ENCODE assay signal across 16 cellular contexts in genomic region chr20:36167826-36168634, GRCh38. TPM values are rescaled to one million over a fixed set of nuclear protein-coding genes. Genes with fewer than 3 reads are reported as not detected.
DNase-seq lines count a peak whose midpoint lies in the region; ATAC-seq, FAIRE-seq and TF ChIP-seq lines count a peak whose summit lies in the region.
"Had no signal": no experiment of that assay in that cellular context is flagged by ENCODE, and none has a peak within 500 bp of the region (broad histone marks: within the 10 kb centered on the region; RNA-seq: fewer than 3 reads in every experiment).

No MANE protein-coding gene starts in this region.

- intact Hi-C loops in HepG2 (cut with micrococcal nuclease; ENCODE audit: unreplicated experiment): no loop called here

- 82 to 88% methylated on average over 8 of the region's 8 CpGs for WGBS in GM23248 (ENCODE audit: low coverage in 1 of 2, low lambda C conversion rate in 2 of 2, missing lambda C conversion rate in 2 of 2), 2 experiments
- WGBS in HepG2 (ENCODE audit: low lambda C conversion rate): 93% methylated on average over 8 of the region's 8 CpGs

- no peaks in the 10 kb centered on the region for H3K9me2 ChIP-seq in GM23248 (ENCODE audit: insufficient read depth)

- no peaks in the 10 kb centered on the region for H3K9me3 Mint-ChIP-seq in neural progenitor cell

- TF ChIP-seq CTCF in bronchial epithelial cell (IDR thresholded peaks at IDR 0.05; ENCODE audit: insufficient read depth, low read length, severe bottlenecking): no peak
- TF ChIP-seq CTCF in HepG2 (CRISPR knock-in tag; IDR thresholded peaks at IDR 0.05): no peak
- no peak for TF ChIP-seq CTCF in neural progenitor cell (IDR thresholded peaks at IDR 0.05)

- no peak for TF ChIP-seq EP300 in HepG2 (IDR thresholded peaks at IDR 0.05; ENCODE audit: low read depth in 2 of 2, low read length in 2 of 2)
- TF ChIP-seq EP300 in HepG2 (CRISPR knock-in tag; IDR thresholded peaks at IDR 0.05; ENCODE audit: borderline replicate concordance): no peak

- TF ChIP-seq POLR2A in HepG2 (IDR thresholded peaks at IDR 0.05; ENCODE audit: insufficient read depth in 1 of 2, low read depth in 2 of 2, low read length in 2 of 2): no peak

- no TSS peak for BruUV-seq in HepG2 (replicated peaks; lab: Mats Ljungman, UMichigan)

- H3F3A ChIP-seq in GM23248 (ENCODE audit: insufficient read depth) (no peaks in the 10 kb centered on the region), neural progenitor cell (ENCODE audit: low read depth) (peaks cover 3% of the 10 kb centered on the region)

- no peak overlapping the region for H3K4me3 ChIP-seq in GM23248
- H3K4me3 ChIP-seq in bronchial epithelial cell (ENCODE audit: low read depth, low read length): no peak overlapping the region
- H3K4me3 ChIP-seq in HepG2 (replicated peaks in 1 of 3; ENCODE audit: insufficient read depth in 1 of 3, low read depth in 2 of 3, low read length in 3 of 3): no peak overlapping the region
- no peak overlapping the region for H3K4me3 ChIP-seq in neural progenitor cell
- H3K4me3 ChIP-seq: GM12878, sigmoid colon, SJCRH30, testis had no signal

- no peak for FAIRE-seq in bronchial epithelial cell (lab: Jason Lieb, UNC)
- FAIRE-seq in HepG2 (lab: Jason Lieb, UNC): no peak
- FAIRE-seq: endometrium, GM12878 had no signal

- ATAC-seq in HepG2 (peak; percentile 14), HG03280 (IDR thresholded peaks at IDR 0.05; ENCODE audit: unreplicated experiment) (no peak), GM19351 (IDR thresholded peaks at IDR 0.05; ENCODE audit: unreplicated experiment) (no peak)
- ATAC-seq: GM12878 had no signal

- no peak overlapping the region for H3K4me2 ChIP-seq in GM23248 (ENCODE audit: unreplicated experiment)
- no peak overlapping the region for H3K4me2 ChIP-seq in HepG2 (ENCODE audit: low read depth, low read length)
- no peak overlapping the region for H3K4me2 ChIP-seq in neural progenitor cell

- H3K27ac ChIP-seq in GM23248: no peak overlapping the region
- H3K27ac ChIP-seq in HepG2 (ENCODE audit: extremely low read length, insufficient read depth, low read length): no peak overlapping the region
- H3K27ac ChIP-seq in neural progenitor cell: no peak overlapping the region
- H3K27ac ChIP-seq: sigmoid colon, SJCRH30, testis, WERI-Rb-1 had no signal

- no peak overlapping the region for H3K4me3 Mint-ChIP-seq in neural progenitor cell

- H2AFZ ChIP-seq in GM23248 (no peak overlapping the region), HepG2 (ENCODE audit: low read length) (no peak overlapping the region), neural progenitor cell (replicated peaks) (no peak overlapping the region)

- H3K9me3 ChIP-seq in GM23248 (ENCODE audit: low read depth): no peaks in the 10 kb centered on the region
- H3K9me3 ChIP-seq in HepG2 (ENCODE audit: low read length): no peaks in the 10 kb centered on the region
- no peaks in the 10 kb centered on the region for H3K9me3 ChIP-seq in neural progenitor cell (ENCODE audit: low read depth)
- H3K9me3 ChIP-seq: sigmoid colon, SJCRH30, testis had no signal

- H4K20me1 ChIP-seq in GM23248 (ENCODE audit: insufficient read depth): no peaks in the 10 kb centered on the region
- H4K20me1 ChIP-seq in HepG2 (ENCODE audit: insufficient read depth, low read length): no peaks in the 10 kb centered on the region
- H4K20me1 ChIP-seq in neural progenitor cell (ENCODE audit: low read depth): peaks cover 6% of the 10 kb centered on the region

- no peaks in the 10 kb centered on the region for H3K36me3 Mint-ChIP-seq in neural progenitor cell

- H3K36me3 ChIP-seq in GM23248 (ENCODE audit: low read depth) (no peaks in the 10 kb centered on the region), bronchial epithelial cell (ENCODE audit: control insufficient read depth, insufficient read depth, low read length) (no peaks in the 10 kb centered on the region), HepG2 (replicated peaks in 1 of 2; ENCODE audit: control insufficient read depth in 1 of 2, insufficient read depth in 2 of 2, low read length in 2 of 2) (no peaks in the 10 kb centered on the region; a peak in 1 of 5 replicates), neural progenitor cell (no peaks in the 10 kb centered on the region)
- H3K36me3 ChIP-seq: sigmoid colon, SJCRH30, WERI-Rb-1 had no signal

- H3K27me3 ChIP-seq in GM23248 (replicated peaks; ENCODE audit: insufficient read depth) (no peaks in the 10 kb centered on the region), bronchial epithelial cell (ENCODE audit: control insufficient read depth, insufficient read depth, low read length) (no peaks in the 10 kb centered on the region), HepG2 (ENCODE audit: control insufficient read depth in 1 of 2, insufficient read depth in 2 of 2, low read length in 2 of 2) (no peaks in the 10 kb centered on the region), neural progenitor cell (no peaks in the 10 kb centered on the region)
- H3K27me3 ChIP-seq: sigmoid colon, testis had no signal

- H3K9ac ChIP-seq in GM23248: no peak overlapping the region
- H3K9ac ChIP-seq in HepG2 (ENCODE audit: insufficient read depth, low read depth, low read length): no peak overlapping the region
- H3K9ac ChIP-seq in neural progenitor cell: no peak overlapping the region

- H3K79me2 ChIP-seq in GM23248 (ENCODE audit: insufficient read depth) (no peaks in the 10 kb centered on the region), HepG2 (ENCODE audit: insufficient read depth, low read length) (no peaks in the 10 kb centered on the region), neural progenitor cell (ENCODE audit: low read depth) (no peaks in the 10 kb centered on the region)

- POLR2A ChIA-PET in HepG2 (lab: Yijun Ruan, JAX): interaction anchor here (0.8 kb wide), 1 partner anchor 16 kb away, joined by 3 read pairs; no protein-coding TSS in a partner anchor

- in situ Hi-C loops in GM23248 (cut with MboI): no loop called here
- in situ Hi-C loops in HepG2 (cut with HindIII; ENCODE audit: extremely low pct_ligation_motif_present, low pct_unique_long_range_greater_than_20kb): no loop called here

- DNase-seq in GM23248 (peak; percentile 58), MV-4-11 (lab: John Stamatoyannopoulos, UW) (peak; percentile 4), bronchial epithelial cell (ENCODE audit: low read depth) (peak; percentile 71), HepG2 (ENCODE audit: low spot score) (no peak), neural progenitor cell (ENCODE audit: low spot score) (no peak)
- no peak for DNase-seq in stimulated activated CD8-positive, alpha-beta memory T cell treated with anti-CD3 and anti-CD28 coated beads, Interleukin-4, amount 100 ng/mL, for 48 hours
- DNase-seq: activated CD8-positive, alpha-beta memory T cell treated with anti-CD3 and anti-CD28 coated beads, Interleukin-2, amount 50 U/mL, for 48 hours; NCI-H524; sigmoid colon; SJCRH30; testis; WERI-Rb-1 had no signal

- TF ChIP-seq RAD21 in HepG2 (CRISPR knock-in tag; IDR thresholded peaks at IDR 0.05): no peak

- H3K4me1 Mint-ChIP-seq in neural progenitor cell: peaks cover 42% of the 10 kb centered on the region

- CTCF ChIA-PET in HepG2 (lab: Yijun Ruan, JAX; ENCODE audit: low intra/inter-chr PET ratio, low total read pairs): no interaction called here

- no peaks in the 10 kb centered on the region for H3K27me3 Mint-ChIP-seq in neural progenitor cell (ENCODE audit: insufficient read depth, low read depth)

- H3K4me1 ChIP-seq in GM23248 (ENCODE audit: insufficient read depth): no peaks in the 10 kb centered on the region
- H3K4me1 ChIP-seq in HepG2 (ENCODE audit: insufficient read depth, low read length): peaks cover 20% of the 10 kb centered on the region
- H3K4me1 ChIP-seq in neural progenitor cell: peaks cover 3% of the 10 kb centered on the region

- H3K27ac Mint-ChIP-seq in neural progenitor cell: no peak overlapping the region

TF ChIP-seq in HepG2, 621 proteins besides CTCF, POLR2A, EP300 and RAD21 (continues in another document):
- TF ChIP-seq RXRA (CRISPR knock-in tag; IDR thresholded peaks at IDR 0.05): 0 out of 2 replicates have a peak, but pooled peaks have one; percentile 23
- 0 out of 2 replicates have a peak, but pooled peaks have one; percentile 37 for TF ChIP-seq ZNF605 (CRISPR knock-in tag; IDR thresholded peaks at IDR 0.05)
- TF ChIP-seq FOSL2 (CRISPR knock-in tag; IDR thresholded peaks at IDR 0.05): peak; percentile 36; the same call in 1 of the 2 replicates
- TF ChIP-seq CEBPG (CRISPR knock-in tag; IDR thresholded peaks at IDR 0.05): 0 out of 2 replicates have a peak, but pooled peaks have one; percentile 14
- TF ChIP-seq TARDBP (CRISPR knock-in tag; IDR thresholded peaks at IDR 0.05): no peak

RNA-seq across cellular contexts. Expression of gene EPB41L1, which starts 13.5 kb away (rescaled TPM):
- 16.2 and 19.2 TPM in 2 replicates for total RNA-seq in GM23248 (2014; rRNA removed; shearing (Covaris generic))
- polyA plus RNA-seq in GM23248 (2016; fragmentation: Nextera tagmentation; extraction: Ambion mirVana) (15.4 and 17.0 TPM in 2 replicates), HepG2 (2011; rRNA removed) (39.0 and 53.0 TPM in 2 replicates)
- total RNA-seq in bronchial epithelial cell (2.1 and 2.7 TPM in 2 replicates), HepG2 (2016; rRNA removed; fragmentation: Illumina TruSeq; extraction: Trizol) (16.7 and 20.8 TPM in 2 replicates), neural progenitor cell (ENCODE audit: low replicate concordance) (32.7 and 35.8 TPM in 2 replicates)
- total RNA-seq in HepG2 (2016; cell fraction: cytosol; rRNA removed; fragmentation: Illumina TruSeq; extraction: Trizol; ENCODE audit: low read depth): 17.4 and 17.7 TPM in 2 replicates
- total RNA-seq in HepG2 (2016; cell fraction: insoluble cytoplasmic fraction; rRNA removed; fragmentation: Illumina TruSeq; extraction: Trizol): 14.4 and 18.0 TPM in 2 replicates
- 56.5 and 60.6 TPM in 2 replicates for total RNA-seq in HepG2 (2016; cell fraction: membrane; rRNA removed; fragmentation: Illumina TruSeq; extraction: Trizol)
- total RNA-seq in HepG2 (2016; cell fraction: nucleus; rRNA removed; fragmentation: Illumina TruSeq; extraction: Trizol): 12.9 and 17.3 TPM in 2 replicates
- polyA plus RNA-seq in HepG2 (2011; cell fraction: cytosol; rRNA removed): 32.6 and 36.6 TPM in 2 replicates
- 28.0 and 46.3 TPM in 2 replicates for polyA plus RNA-seq in HepG2 (2011; cell fraction: nucleus; rRNA removed)
- 66.5 and 66.8 TPM in 2 replicates for polyA plus RNA-seq in HepG2 (2012)
- 51.2 and 58.4 TPM in 2 replicates for polyA plus RNA-seq in HepG2 (2016; cell fraction: cytosol; fragmentation: Illumina TruSeq; extraction: Trizol; ENCODE audit: low read depth)
- polyA plus RNA-seq in HepG2 (2016; cell fraction: insoluble cytoplasmic fraction; fragmentation: Illumina TruSeq; extraction: Trizol; ENCODE audit: low read depth): 34.8 and 53.2 TPM in 2 replicates
- polyA plus RNA-seq in HepG2 (2016; cell fraction: membrane; fragmentation: Illumina TruSeq; extraction: Trizol; ENCODE audit: low read depth): 96.9 and 114 TPM in 2 replicates
- polyA plus RNA-seq in HepG2 (2016; cell fraction: nucleus; fragmentation: Illumina TruSeq; extraction: Trizol; ENCODE audit: insufficient read depth, low read depth): 24.4 and 28.5 TPM in 2 replicates
- polyA minus RNA-seq in HepG2 (2011; rRNA and poly(A)+ RNA removed; ENCODE audit: low replicate concordance): 15.0 and 50.3 TPM in 2 replicates
- polyA minus RNA-seq in HepG2 (2011; cell fraction: cytosol; rRNA and poly(A)+ RNA removed): 28.8 and 48.7 TPM in 2 replicates
- 20.4 and 20.9 TPM in 2 replicates for polyA minus RNA-seq in HepG2 (2011; cell fraction: nucleus; rRNA and poly(A)+ RNA removed)

Comparison
In these comparisons a context has a peak if more than half of its experiments do, and no peak if none do; other contexts are left out.
1. DNase-seq: peak in GM23248 (single experiment), MV-4-11 (single experiment) and bronchial epithelial cell (single experiment); none in HepG2 (single experiment), stimulated activated CD8-positive, alpha-beta memory T cell treated with anti-CD3 and anti-CD28 coated beads, Interleukin-4, amount 100 ng/mL, for 48 hours (single experiment) and neural progenitor cell (single experiment).